8 cellular contexts compared by ENCODE assay signal in the genomic region with DNA sequence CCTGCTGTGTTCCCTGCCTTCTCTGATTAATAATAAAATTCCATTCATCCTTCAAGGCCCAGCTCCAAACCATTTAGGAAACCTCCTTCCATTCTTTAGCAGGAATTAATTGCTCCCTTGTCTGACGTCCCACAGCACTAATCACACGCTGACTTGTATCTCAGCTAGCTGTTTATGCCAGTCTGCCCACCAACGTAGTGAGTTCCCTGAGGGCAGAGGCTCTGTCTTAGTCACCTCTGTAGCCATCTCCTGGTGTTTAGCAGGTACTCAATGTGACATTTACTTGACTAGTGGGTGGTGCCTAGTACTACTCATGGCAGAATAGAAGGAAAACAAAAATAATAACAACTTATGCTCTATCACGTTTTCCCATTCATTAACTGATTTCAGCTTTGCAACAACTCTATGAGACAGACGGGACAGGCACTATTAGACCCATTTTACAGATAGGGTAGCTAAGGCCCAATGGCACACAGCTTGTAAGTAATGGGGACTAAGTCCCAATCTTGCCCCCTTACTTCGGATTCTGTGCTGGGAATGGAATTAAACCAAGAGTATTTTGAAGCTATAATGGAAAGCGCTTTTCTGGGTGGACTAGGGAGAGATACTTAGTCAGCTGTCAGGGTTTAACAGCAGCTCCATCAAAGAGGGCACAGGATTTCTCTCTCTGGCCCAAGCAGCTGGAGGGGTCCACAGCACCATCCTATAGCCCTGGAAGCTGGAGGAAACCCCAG. TPM values are rescaled to one million over a fixed set of nuclear protein-coding genes. Genes with fewer than 3 reads are reported as not detected.
DNase-seq lines count a peak whose midpoint lies in the region; ATAC-seq and TF ChIP-seq lines count a peak whose summit lies in the region.

No MANE protein-coding gene starts in this region.

- peak overlapping the region; percentile 100 for H3K27ac ChIP-seq in iPS-18a (ENCODE audit: low read length)
- H3K27ac ChIP-seq in stomach, result peak overlapping the region; percentile 70 to 96 (median 92)

- peak; percentile 26 for DNase-seq in activated CD4-positive, alpha-beta T cell treated with anti-CD3 and anti-CD28 coated beads for 36 hours
- DNase-seq in activated CD4-positive, alpha-beta T cell treated with anti-CD3 and anti-CD28 coated beads for 4 hours, result no peak
- no peak for DNase-seq in activated T-helper 1 cell treated with anti-CD3 and anti-CD28 coated beads, Interleukin-12 subunit alpha, Interleukin-12 subunit beta, Interleukin-2, Interleukin-4 antibody, amounts not matched to agents 30 ng/mL and 10 ng/mL and 1 ng/mL, durations not matched to agents 14 hours and 24 hours and 36 hours (ENCODE audit: low spot score)
- DNase-seq in stomach (no peak), globus pallidus (ENCODE audit: low spot score) (no peak), dermis blood vessel endothelial cell (no peak), DMS79 treated with DMSO at 0.1 percent for 48 hours (lab: John Stamatoyannopoulos, UW) (no peak)

- no peak for TF ChIP-seq CTCF in stomach (IDR thresholded peaks at IDR 0.05)

- peak overlapping the region; percentile 100 for H3K27ac Mint-ChIP-seq in activated CD4-positive, alpha-beta T cell treated with anti-CD3 and anti-CD28 coated beads for 36 hours
- H3K27ac Mint-ChIP-seq in activated T-helper 1 cell treated with anti-CD3 and anti-CD28 coated beads, Interleukin-12 subunit alpha, Interleukin-12 subunit beta, Interleukin-2, Interleukin-4 antibody, amounts not matched to agents 30 ng/mL and 10 ng/mL and 1 ng/mL, durations not matched to agents 14 hours and 24 hours and 36 hours, result peak overlapping the region; percentile 100

- peak overlapping the region; percentile 99 for H3K9ac ChIP-seq in iPS-18a (ENCODE audit: low read length)

- POLR2A ChIA-PET in activated CD4-positive, alpha-beta T cell treated with anti-CD3 and anti-CD28 coated beads for 36 hours (lab: Charles Lee), result interaction anchor here (0.6 to 1.8 kb wide), 6 partner anchors 52 to 757 kb away, joined by 3 to 9 read pairs (median 4); partner anchors contain the start of genes CDK12 and NR1D1

- H3K4me1 Mint-ChIP-seq in activated CD4-positive, alpha-beta T cell treated with anti-CD3 and anti-CD28 coated beads for 36 hours, result peaks cover 24% of the 10 kb centered on the region
- H3K4me1 Mint-ChIP-seq in activated T-helper 1 cell treated with anti-CD3 and anti-CD28 coated beads, Interleukin-12 subunit alpha, Interleukin-12 subunit beta, Interleukin-2, Interleukin-4 antibody, amounts not matched to agents 30 ng/mL and 10 ng/mL and 1 ng/mL, durations not matched to agents 14 hours and 24 hours and 36 hours (ENCODE audit: low read depth), result peaks cover 30% of the 10 kb centered on the region

- no peak for ATAC-seq in activated CD4-positive, alpha-beta T cell treated with anti-CD3 and anti-CD28 coated beads for 36 hours

- no peaks in the 10 kb centered on the region for H3K27me3 ChIP-seq in iPS-18a (ENCODE audit: control insufficient read depth, insufficient read depth, low read length)
- no peaks in the 10 kb centered on the region for H3K27me3 ChIP-seq in stomach

- H3K4me3 ChIP-seq in iPS-18a (ENCODE audit: low read length) (peak overlapping the region; percentile 100), stomach (peak overlapping the region; percentile 58 to 82 (median 75))

- H3K4me3 Mint-ChIP-seq in activated CD4-positive, alpha-beta T cell treated with anti-CD3 and anti-CD28 coated beads for 36 hours, result peak overlapping the region; percentile 89
- peak overlapping the region; percentile 95 for H3K4me3 Mint-ChIP-seq in activated T-helper 1 cell treated with anti-CD3 and anti-CD28 coated beads, Interleukin-12 subunit alpha, Interleukin-12 subunit beta, Interleukin-2, Interleukin-4 antibody, amounts not matched to agents 30 ng/mL and 10 ng/mL and 1 ng/mL, durations not matched to agents 14 hours and 24 hours and 36 hours

- no peaks in the 10 kb centered on the region for H3K9me3 Mint-ChIP-seq in activated CD4-positive, alpha-beta T cell treated with anti-CD3 and anti-CD28 coated beads for 36 hours (ENCODE audit: low read depth)
- H3K9me3 Mint-ChIP-seq in activated T-helper 1 cell treated with anti-CD3 and anti-CD28 coated beads, Interleukin-12 subunit alpha, Interleukin-12 subunit beta, Interleukin-2, Interleukin-4 antibody, amounts not matched to agents 30 ng/mL and 10 ng/mL and 1 ng/mL, durations not matched to agents 14 hours and 24 hours and 36 hours, result no peaks in the 10 kb centered on the region

- H3K4me1 ChIP-seq in iPS-18a (ENCODE audit: control insufficient read depth, low read depth, low read length), result no peaks in the 10 kb centered on the region
- H3K4me1 ChIP-seq in stomach, result peaks cover 0 to 26% (median 17%) of the 10 kb centered on the region in 4 donors

- TF ChIP-seq EP300 in stomach (IDR thresholded peaks at IDR 0.05), result no peak

- CTCF ChIA-PET in activated CD4-positive, alpha-beta T cell treated with anti-CD3 and anti-CD28 coated beads for 36 hours (lab: Charles Lee), result interaction anchor here (0.7 to 3.0 kb wide), 21 partner anchors 8 to 198 kb away, joined by 3 to 12 read pairs (median 4); no protein-coding TSS in a partner anchor

- H3K36me3 ChIP-seq in iPS-18a (ENCODE audit: control insufficient read depth, low read depth, low read length) (no peaks in the 10 kb centered on the region), stomach (no peaks in the 10 kb centered on the region)

- 68 to 83% (median 82%) methylated on average over 7 of the region's 7 CpGs for WGBS in stomach, 5 donors

- H3K36me3 Mint-ChIP-seq in activated CD4-positive, alpha-beta T cell treated with anti-CD3 and anti-CD28 coated beads for 36 hours (ENCODE audit: low read depth), result peaks cover 6% of the 10 kb centered on the region
- peaks cover 4% of the 10 kb centered on the region for H3K36me3 Mint-ChIP-seq in activated T-helper 1 cell treated with anti-CD3 and anti-CD28 coated beads, Interleukin-12 subunit alpha, Interleukin-12 subunit beta, Interleukin-2, Interleukin-4 antibody, amounts not matched to agents 30 ng/mL and 10 ng/mL and 1 ng/mL, durations not matched to agents 14 hours and 24 hours and 36 hours (ENCODE audit: low read depth)

- intact Hi-C loops in activated CD4-positive, alpha-beta T cell treated with anti-CD3 and anti-CD28 coated beads for 36 hours (cut with DNase I, micrococcal nuclease), result loop anchor here (1.0 to 5.0 kb wide), 7 partner anchors 78 to 1449 kb away; partner anchors contain the start of genes CASC3 (in 1 of the 2), MED24 (in 1 of the 2) and PGAP3 (in 1 of the 2)
- intact Hi-C loops in activated T-helper 1 cell treated with anti-CD3 and anti-CD28 coated beads, Interleukin-12 subunit alpha, Interleukin-12 subunit beta, Interleukin-2, Interleukin-4 antibody, amounts not matched to agents 30 ng/mL and 10 ng/mL and 1 ng/mL, durations not matched to agents 14 hours and 24 hours and 36 hours (cut with micrococcal nuclease), result loop anchor here (1.0 to 10.0 kb wide), 4 partner anchors 15 to 317 kb away; partner anchors contain the start of gene RAPGEFL1
- intact Hi-C loops in stomach (cut with DNase I; ENCODE audit: low total_unique reads), result no loop called here

- TF ChIP-seq POLR2A in stomach (IDR thresholded peaks at IDR 0.05), result no peak

- H3K9me3 ChIP-seq in iPS-18a (ENCODE audit: control insufficient read depth, low read depth, low read length) (no peaks in the 10 kb centered on the region), stomach (no peaks in the 10 kb centered on the region)

- H3K27me3 Mint-ChIP-seq in activated CD4-positive, alpha-beta T cell treated with anti-CD3 and anti-CD28 coated beads for 36 hours, result no peaks in the 10 kb centered on the region
- no peaks in the 10 kb centered on the region for H3K27me3 Mint-ChIP-seq in activated T-helper 1 cell treated with anti-CD3 and anti-CD28 coated beads, Interleukin-12 subunit alpha, Interleukin-12 subunit beta, Interleukin-2, Interleukin-4 antibody, amounts not matched to agents 30 ng/mL and 10 ng/mL and 1 ng/mL, durations not matched to agents 14 hours and 24 hours and 36 hours (ENCODE audit: insufficient read depth)

RNA-seq across cellular contexts. Expression of gene WIPF2, which starts 0.9 kb away (rescaled TPM):
- total RNA-seq in activated CD4-positive, alpha-beta T cell treated with anti-CD3 and anti-CD28 coated beads for 36 hours, result 10 to 100 TPM; 18.4 to 23.6 TPM
- 25.8 and 27.6 TPM in 2 replicates for total RNA-seq in activated T-helper 1 cell treated with anti-CD3 and anti-CD28 coated beads, Interleukin-12 subunit alpha, Interleukin-12 subunit beta, Interleukin-2, Interleukin-4 antibody, amounts not matched to agents 30 ng/mL and 10 ng/mL and 1 ng/mL, durations not matched to agents 14 hours and 24 hours and 36 hours
- 10 to 100 TPM in 4 of 5 donors, 1 to 10 TPM in 1; 1.4 to 40.6 (median 15.4) TPM for total RNA-seq in stomach
- polyA plus RNA-seq in stomach, result 10 to 100 TPM in 2 of 3 donors, 1 to 10 TPM in 1; 6.3 to 11.8 (median 11.2) TPM
- total RNA-seq in dermis blood vessel endothelial cell, result 8.5 and 15.5 TPM in 2 replicates

RNA-seq across cellular contexts. Expression of gene RAPGEFL1, which starts 40.9 kb away (rescaled TPM):
- 1 to 10 TPM; 5.1 to 6.2 TPM for total RNA-seq in activated CD4-positive, alpha-beta T cell treated with anti-CD3 and anti-CD28 coated beads for 36 hours
- total RNA-seq in activated T-helper 1 cell treated with anti-CD3 and anti-CD28 coated beads, Interleukin-12 subunit alpha, Interleukin-12 subunit beta, Interleukin-2, Interleukin-4 antibody, amounts not matched to agents 30 ng/mL and 10 ng/mL and 1 ng/mL, durations not matched to agents 14 hours and 24 hours and 36 hours, result 11.8 and 13.0 TPM in 2 replicates
- total RNA-seq in stomach (100 to 1,000 TPM in 1 of 5 donors, 10 to 100 TPM in 3, 1 to 10 TPM in 1; 8.5 to 294 (median 29.0) TPM), dermis blood vessel endothelial cell (1.4 and 1.9 TPM in 2 replicates)
- 10 to 100 TPM in 2 of 3 donors, 1 to 10 TPM in 1; 5.2 to 76.8 (median 15.4) TPM for polyA plus RNA-seq in stomach
